Comparison of ENCODE assay signal across 25 cellular contexts in genomic region chr2:17790539-17790938, GRCh38. TPM values are rescaled to one million over a fixed set of nuclear protein-coding genes. Genes with fewer than 3 reads are reported as not detected.
A peak's percentile ranks its signal among the peaks of the same experiment; 100 is the strongest.
DNase-seq lines count a peak whose midpoint lies in the region; ATAC-seq, FAIRE-seq and TF ChIP-seq lines count a peak whose summit lies in the region.
"Had no signal": no experiment of that assay in that cellular context is flagged by ENCODE, and none has a peak within 500 bp of the region (broad histone marks: within the 10 kb centered on the region; RNA-seq: fewer than 3 reads in every experiment).

No MANE protein-coding gene starts in this region.

- H3K27ac ChIP-seq in BLaER1 (peak overlapping the region; percentile 54), smooth muscle cell (ENCODE audit: low read depth) (no peak overlapping the region), tibial nerve (no peak overlapping the region), body of pancreas (no peak overlapping the region)
- H3K27ac ChIP-seq: SJCRH30 had no signal

- intact Hi-C loops in body of pancreas (cut with DNase I): no loop called here

- no peaks in the 10 kb centered on the region for H3K36me3 Mint-ChIP-seq in activated T-helper 17 cell treated with anti-CD3 and anti-CD28 coated beads, Interleukin-2, amount 50 U/mL, for 72 hours (ENCODE audit: low read depth)
- H3K36me3 Mint-ChIP-seq: CD14-positive monocyte had no signal

- peaks cover 36% of the 10 kb centered on the region for H3K27me3 Mint-ChIP-seq in activated T-helper 17 cell treated with anti-CD3 and anti-CD28 coated beads, Interleukin-2, amount 50 U/mL, for 72 hours

- DNase-seq in GM19239 (ENCODE audit: insufficient read length, low spot score) (no peak), smooth muscle cell (lab: John Stamatoyannopoulos, UW; ENCODE audit: unreplicated experiment) (no peak), tibial nerve (ENCODE audit: low spot score in 2 of 2) (no peak), body of pancreas (no peak), SK-N-DZ (ENCODE audit: low spot score) (no peak)
- DNase-seq: DMS53, GDM1, GOT3, KG1, NCI-H1105, NCI-H146, NCI-H2029, NCI-H345, NCI-H524 treated with DMSO at 0.1 percent for 48 hours, NCI-H82, OCI-M1, SJCRH30 had no signal

- H3K4me2 ChIP-seq in BLaER1: peak overlapping the region; percentile 71
- H3K4me2 ChIP-seq in smooth muscle cell: peak overlapping the region; percentile 11

- no peaks in the 10 kb centered on the region for H4K20me1 ChIP-seq in BLaER1
- H4K20me1 ChIP-seq in smooth muscle cell (ENCODE audit: low read depth): no peaks in the 10 kb centered on the region

- H3K9ac ChIP-seq in BLaER1 (no peak overlapping the region), smooth muscle cell (ENCODE audit: low read depth) (no peak overlapping the region)

- H3K4me1 ChIP-seq in BLaER1 (peaks cover 51% of the 10 kb centered on the region), smooth muscle cell (ENCODE audit: low read depth) (peaks cover 13% of the 10 kb centered on the region), tibial nerve (no peaks in the 10 kb centered on the region), body of pancreas (no peaks in the 10 kb centered on the region)

- peak; percentile 34 for ATAC-seq in activated T-helper 17 cell treated with anti-CD3 and anti-CD28 coated beads, Interleukin-2, amount 50 U/mL, for 72 hours (replicated peaks)
- ATAC-seq in body of pancreas: no peak
- ATAC-seq: HCT116 had no signal

- no peak overlapping the region for H3K4me3 Mint-ChIP-seq in activated T-helper 17 cell treated with anti-CD3 and anti-CD28 coated beads, Interleukin-2, amount 50 U/mL, for 72 hours
- H3K4me3 Mint-ChIP-seq: CD14-positive monocyte had no signal

- H3K79me2 ChIP-seq in smooth muscle cell (ENCODE audit: low read depth): no peaks in the 10 kb centered on the region

- peak; percentile 61 for FAIRE-seq in GM19239 (lab: Jason Lieb, UNC)
- FAIRE-seq: D721Med, GM18507, HTR-8/SVneo, RCC 7860 had no signal

- H2AFZ ChIP-seq in smooth muscle cell (ENCODE audit: low read depth): no peak overlapping the region

- no peak overlapping the region for H3K27ac Mint-ChIP-seq in activated T-helper 17 cell treated with anti-CD3 and anti-CD28 coated beads, Interleukin-2, amount 50 U/mL, for 72 hours
- H3K27ac Mint-ChIP-seq: CD14-positive monocyte had no signal

- WGBS in smooth muscle cell (ENCODE audit: low lambda C conversion rate): 70% methylated on average over 1 of the region's 1 CpG
- 56 to 68% methylated on average over 1 of the region's 1 CpG for WGBS in tibial nerve, 2 donors
- 43 to 52% methylated on average over 1 of the region's 1 CpG for WGBS in body of pancreas, 2 donors

- H3F3A ChIP-seq in smooth muscle cell (ENCODE audit: low read depth): peaks cover 18% of the 10 kb centered on the region

- no peak overlapping the region for H3K4me3 ChIP-seq in BLaER1
- H3K4me3 ChIP-seq in smooth muscle cell: no peak overlapping the region
- H3K4me3 ChIP-seq in tibial nerve: no peak overlapping the region
- H3K4me3 ChIP-seq in body of pancreas: no peak overlapping the region
- H3K4me3 ChIP-seq: SJCRH30 had no signal

- no peak for TF ChIP-seq POLR2A in tibial nerve (IDR thresholded peaks at IDR 0.05)
- no peak for TF ChIP-seq POLR2A in body of pancreas (IDR thresholded peaks at IDR 0.05)

- H3K9me3 ChIP-seq in BLaER1 (no peaks in the 10 kb centered on the region), smooth muscle cell (replicated peaks; ENCODE audit: low read depth) (no peaks in the 10 kb centered on the region), tibial nerve (no peaks in the 10 kb centered on the region), body of pancreas (no peaks in the 10 kb centered on the region)
- H3K9me3 ChIP-seq: SJCRH30 had no signal

- H3K36me3 ChIP-seq in BLaER1: 0 out of 2 replicates have a peak, but pooled peaks cover under 1% of the 10 kb centered on the region
- no peaks in the 10 kb centered on the region for H3K36me3 ChIP-seq in smooth muscle cell (ENCODE audit: low read depth)
- no peaks in the 10 kb centered on the region for H3K36me3 ChIP-seq in tibial nerve
- H3K36me3 ChIP-seq in body of pancreas (replicated peaks in 1 of 2; ENCODE audit: insufficient read depth in 1 of 2, low read depth in 2 of 2): no peaks in the 10 kb centered on the region

- H3K9me3 Mint-ChIP-seq in activated T-helper 17 cell treated with anti-CD3 and anti-CD28 coated beads, Interleukin-2, amount 50 U/mL, for 72 hours: no peaks in the 10 kb centered on the region

- H3K27me3 ChIP-seq in BLaER1 (no peaks in the 10 kb centered on the region), smooth muscle cell (ENCODE audit: low read depth) (no peaks in the 10 kb centered on the region), tibial nerve (no peaks in the 10 kb centered on the region), body of pancreas (no peaks in the 10 kb centered on the region)
- H3K27me3 ChIP-seq: SJCRH30 had no signal

- H3K4me1 Mint-ChIP-seq in activated T-helper 17 cell treated with anti-CD3 and anti-CD28 coated beads, Interleukin-2, amount 50 U/mL, for 72 hours: no peaks in the 10 kb centered on the region

- TF ChIP-seq EP300 in tibial nerve (IDR thresholded peaks at IDR 0.05): no peak

- TF ChIP-seq CTCF in smooth muscle cell (IDR thresholded peaks at IDR 0.05; ENCODE audit: borderline replicate concordance, insufficient read depth, poor library complexity, severe bottlenecking) (no peak), tibial nerve (IDR thresholded peaks at IDR 0.05) (no peak), body of pancreas (IDR thresholded peaks at IDR 0.05) (no peak)

RNA-seq across cellular contexts. Expression of gene MSGN1, which starts 25.7 kb away (rescaled TPM):
- not detected for total RNA-seq in activated T-helper 17 cell treated with anti-CD3 and anti-CD28 coated beads, Interleukin-2, amount 50 U/mL, for 72 hours
- total RNA-seq in smooth muscle cell: not detected in 2 replicates
- polyA plus RNA-seq in smooth muscle cell: 0.56 TPM in 1 of 2 replicates, not detected in the other
- not detected for total RNA-seq in tibial nerve
- not detected for total RNA-seq in body of pancreas
- not detected in 2 replicates for polyA plus RNA-seq in SK-N-DZ (2014; cell fraction: cytosol; rRNA removed)
- polyA plus RNA-seq in SK-N-DZ (2014; cell fraction: nucleus; rRNA removed): not detected in 2 replicates
- total RNA-seq: SJCRH30 had no signal
- polyA plus RNA-seq: CD14-positive monocyte had no signal

RNA-seq across cellular contexts. Expression of gene GEN1, which starts 36.6 kb away (rescaled TPM):
- 10 to 100 TPM; 27.6 to 38.3 TPM for total RNA-seq in activated T-helper 17 cell treated with anti-CD3 and anti-CD28 coated beads, Interleukin-2, amount 50 U/mL, for 72 hours
- total RNA-seq in smooth muscle cell (6.7 and 8.2 TPM in 2 replicates), tibial nerve (10 to 100 TPM in 1 of 4 donors, 1 to 10 TPM in 3; 1.5 to 17.5 (median 4.2) TPM), body of pancreas (1 to 10 TPM; 6.5 to 7.6 TPM)
- polyA plus RNA-seq in smooth muscle cell: 1.1 and 2.2 TPM in 2 replicates
- polyA plus RNA-seq in SK-N-DZ (2014; cell fraction: cytosol; rRNA removed): 16.0 and 30.4 TPM in 2 replicates
- polyA plus RNA-seq in SK-N-DZ (2014; cell fraction: nucleus; rRNA removed): 50.3 and 61.7 TPM in 2 replicates

RNA-seq across cellular contexts. Expression of gene SMC6, which starts 36.9 kb away (rescaled TPM):
- 10 to 100 TPM; 14.1 to 22.3 TPM for total RNA-seq in activated T-helper 17 cell treated with anti-CD3 and anti-CD28 coated beads, Interleukin-2, amount 50 U/mL, for 72 hours
- 18.1 and 27.2 TPM in 2 replicates for total RNA-seq in smooth muscle cell
- 11.2 and 14.7 TPM in 2 replicates for polyA plus RNA-seq in smooth muscle cell
- total RNA-seq in tibial nerve: 10 to 100 TPM; 14.1 to 30.8 (median 24.6) TPM
- 10 to 100 TPM in 1 of 2 donors, 1 to 10 TPM in 1; 9.9 to 11.9 TPM for total RNA-seq in body of pancreas
- 20.6 and 27.3 TPM in 2 replicates for polyA plus RNA-seq in SK-N-DZ (2014; cell fraction: cytosol; rRNA removed)
- polyA plus RNA-seq in SK-N-DZ (2014; cell fraction: nucleus; rRNA removed): 30.5 and 34.9 TPM in 2 replicates
